ENCODE assay signal across 32 cellular contexts in genomic region chr7:87363342-87363741, GRCh38.
"Had no signal": no experiment of that assay in that cellular context is flagged by ENCODE, and none has a peak within 500 bp of the region (broad histone marks: within the 10 kb centered on the region; RNA-seq: fewer than 3 reads in every experiment).

No MANE protein-coding gene starts in this region.

- FAIRE-seq: TTC549 had no signal

- ATAC-seq: activated CD8-positive, alpha-beta T cell treated with anti-CD3 and anti-CD28 coated beads for 36 hours; activated naive CD4-positive, alpha-beta T cell treated with anti-CD3 and anti-CD28 coated beads, Interleukin-2, amount 50 U/mL, for 72 hours; activated T-cell treated with anti-CD3 and anti-CD28 coated beads, Interleukin-2, amount 50 U/mL, for 4 hours; activated T-cell treated with anti-CD3 and anti-CD28 coated beads, Interleukin-2, amount 50 U/mL, for 72 hours; activated T-helper 17 cell treated with anti-CD3 and anti-CD28 coated beads, Interleukin-2, amount 50 U/mL, for 72 hours; body of pancreas; T-cell; T-helper 17 cell had no signal

- H3K27me3 ChIP-seq: adrenal gland, body of pancreas, brain microvascular endothelial cell, breast epithelium had no signal

- H3K36me3 ChIP-seq: adrenal gland, brain microvascular endothelial cell, breast epithelium had no signal

- H3K4me3 ChIP-seq: adrenal gland, body of pancreas, breast epithelium had no signal

- H3K9me3 ChIP-seq: adrenal gland, body of pancreas, breast epithelium had no signal

- H3K27ac ChIP-seq: adrenal gland, body of pancreas, brain microvascular endothelial cell, breast epithelium, VCaP had no signal

- H3K4me1 ChIP-seq: adrenal gland, body of pancreas, breast epithelium had no signal

- DNase-seq: activated B cell treated with CpG ODN at 0.5 μM for 24 hours; activated CD4-positive, alpha-beta memory T cell treated with anti-CD3 and anti-CD28 coated beads for 36 hours; activated CD4-positive, alpha-beta T cell treated with anti-CD3 and anti-CD28 coated beads for 4 hours; activated CD4-positive, alpha-beta T cell treated with anti-CD3 and anti-CD28 coated beads, Interleukin-2, amount 10 ng/mL, durations not matched to agents 24 days and 14 days; activated CD4-positive, alpha-beta T cell treated with anti-CD3 and anti-CD28 coated beads, Interleukin-2, amount 50 U/mL, for 1 hour; activated CD4-positive, alpha-beta T cell treated with anti-CD3 and anti-CD28 coated beads, Interleukin-2, amount 50 U/mL, for 4 hours; activated CD4-positive, CD25-positive, alpha-beta regulatory T cell treated with anti-CD3 and anti-CD28 coated beads, Interleukin-2, amount 50 U/mL, for 72 hours; activated CD8-positive, alpha-beta memory T cell treated with anti-CD3 and anti-CD28 coated beads, Interleukin-2, amount 50 U/mL, for 4 hours; activated CD8-positive, alpha-beta T cell treated with anti-CD3 and anti-CD28 coated beads for 36 hours; activated effector memory CD4-positive, alpha-beta T cell treated with anti-CD3 and anti-CD28 coated beads, Interleukin-2, amount 50 U/mL, for 16 hours; activated gamma-delta T cell treated with Interleukin-2 at 50 U/mL for 16 hours; activated naive CD4-positive, alpha-beta T cell; activated naive CD4-positive, alpha-beta T cell treated with anti-CD3 and anti-CD28 coated beads for 36 hours; activated naive CD4-positive, alpha-beta T cell treated with anti-CD3 and anti-CD28 coated beads, Interleukin-2, amount 50 U/mL, for 16 hours; activated naive CD8-positive, alpha-beta T cell treated with anti-CD3 and anti-CD28 coated beads for 36 hours; activated T-cell treated with anti-CD3 and anti-CD28 coated beads for 4 hours; activated T-cell treated with anti-CD3 and anti-CD28 coated beads, Interleukin-2, amount 50 U/mL, for 1 hour; activated T-cell treated with anti-CD3 and anti-CD28 coated beads, Interleukin-2, amount 50 U/mL, for 4 hours; activated T-cell treated with anti-CD3 and anti-CD28 coated beads, Interleukin-2, amount 50 U/mL, for 72 hours; adrenal gland; amniotic stem cell; aorta; body of pancreas; brain microvascular endothelial cell; central memory CD4-positive, alpha-beta T cell; T-cell; T-helper 17 cell had no signal
